In the genomic region with DNA sequence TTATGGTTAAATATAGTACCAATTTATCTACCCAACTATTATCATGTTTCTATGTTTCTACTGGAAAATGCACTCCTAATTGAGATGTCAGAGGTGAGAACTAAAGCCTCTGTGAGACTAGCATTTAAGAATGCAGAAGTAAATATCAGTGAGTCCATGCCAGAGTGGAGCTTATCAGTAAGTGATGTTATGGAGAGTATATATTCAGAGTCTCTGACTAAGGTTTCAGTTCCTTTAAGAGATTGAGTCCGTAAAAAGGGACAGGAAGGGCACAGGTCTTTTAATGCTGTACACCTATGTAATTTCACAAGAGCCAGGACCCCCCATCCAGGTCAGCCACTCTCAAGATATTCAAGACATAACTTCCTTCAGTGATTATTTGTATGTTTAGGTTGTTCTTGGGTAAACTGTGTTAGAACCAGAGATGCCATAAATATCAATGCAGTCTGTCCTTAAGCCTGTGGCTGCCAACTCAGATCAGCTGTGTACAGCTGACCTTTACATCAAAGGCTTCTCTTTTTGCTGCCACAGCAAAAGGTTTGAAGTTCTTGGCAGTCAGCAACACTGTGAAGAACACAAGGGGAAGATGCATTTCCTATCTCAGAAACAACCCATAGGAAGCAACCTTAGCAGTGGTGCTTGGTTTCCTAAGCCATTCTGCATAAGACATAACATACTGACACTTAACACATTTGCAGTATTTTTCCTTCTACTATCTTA, we compare ENCODE assay signal across 21 cellular contexts.
DNase-seq lines count a peak whose midpoint lies in the region; ATAC-seq, FAIRE-seq and TF ChIP-seq lines count a peak whose summit lies in the region.
"Had no signal": no experiment of that assay in that cellular context is flagged by ENCODE, and none has a peak within 500 bp of the region (broad histone marks: within the 10 kb centered on the region; RNA-seq: fewer than 3 reads in every experiment).

No MANE protein-coding gene starts in this region.

- DNase-seq in adipocyte (ENCODE audit: low read depth) (no peak), psoas muscle (no peak), occipital lobe (lab: John Stamatoyannopoulos, UW) (no peak), GM19239 (ENCODE audit: insufficient read length, low spot score) (no peak), GM13977 (ENCODE audit: low spot score) (no peak)
- no peak for DNase-seq in activated CD4-positive, alpha-beta T cell treated with anti-CD3 and anti-CD28 coated beads, Interleukin-2, amount 50 U/mL, for 4 hours
- DNase-seq: activated naive CD4-positive, alpha-beta T cell treated with anti-CD3 and anti-CD28 coated beads for 36 hours; colonic mucosa; GDM1; left cardiac atrium; NCI-H1048; NCI-H2081 treated with DMSO at 0.1 percent for 48 hours; NCI-H524; pancreas; small intestine; T-helper 9 cell; tibial artery had no signal

- H3K4me3 ChIP-seq in adipocyte (ENCODE audit: low read length) (peak overlapping the region; percentile 80), psoas muscle (peak overlapping the region; percentile 60)
- H3K4me3 ChIP-seq: colonic mucosa, pancreas, SJCRH30, tibial artery had no signal

- ATAC-seq in GM18867 (IDR thresholded peaks at IDR 0.05; ENCODE audit: unreplicated experiment) (peak; percentile 51), HG02938 (IDR thresholded peaks at IDR 0.05; ENCODE audit: unreplicated experiment) (peak; percentile 39), psoas muscle (peak; percentile 58 to 84 (median 66))

- TF ChIP-seq CTCF in psoas muscle (IDR thresholded peaks at IDR 0.05) (no peak), GM13977 (IDR thresholded peaks at IDR 0.05; ENCODE audit: extremely low read depth, insufficient read depth, missing control alignments) (no peak)

- H3K9me3 ChIP-seq in adipocyte (ENCODE audit: control insufficient read depth, low read length) (no peaks in the 10 kb centered on the region), psoas muscle (no peaks in the 10 kb centered on the region)
- H3K9me3 ChIP-seq: colonic mucosa, pancreas, SJCRH30, tibial artery had no signal

- H3K9ac ChIP-seq in adipocyte (ENCODE audit: low read length): peak overlapping the region; percentile 85

- FAIRE-seq in GM19239 (lab: Jason Lieb, UNC): no peak
- FAIRE-seq: endometrium, pancreas, small intestine had no signal

- H3K27me3 ChIP-seq in adipocyte (replicated peaks; ENCODE audit: control insufficient read depth, insufficient read depth, low read length) (no peaks in the 10 kb centered on the region), psoas muscle (ENCODE audit: insufficient read depth in 3 of 3, low read length in 2 of 3) (no peaks in the 10 kb centered on the region)
- H3K27me3 ChIP-seq: colonic mucosa, pancreas, SJCRH30, tibial artery had no signal

- in situ Hi-C loops in GM13977 (cut with MboI; ENCODE audit: low pct_unique_long_range_greater_than_20kb, low sequenced_read_pairs, unreplicated experiment): no loop called here

- H3K27ac ChIP-seq in psoas muscle: peak overlapping the region; percentile 81
- H3K27ac ChIP-seq: colonic mucosa, SJCRH30 had no signal

- H3K36me3 ChIP-seq in adipocyte (ENCODE audit: control insufficient read depth, insufficient read depth, low read length, severe bottlenecking): no peaks in the 10 kb centered on the region
- H3K36me3 ChIP-seq in psoas muscle (ENCODE audit: insufficient read depth in 1 of 2, low read depth in 1 of 2): no peaks in the 10 kb centered on the region
- H3K36me3 ChIP-seq: colonic mucosa, pancreas, SJCRH30, tibial artery had no signal

- intact Hi-C loops in psoas muscle (cut with DNase I): loop anchor here in 1 of 2 donors (10.0 kb wide), 1 partner anchor 113 kb away; no protein-coding TSS in a partner anchor

- WGBS in psoas muscle, 3 donors: 16 to 32% (median 32%) methylated on average over 1 of the region's 1 CpG

- H3K4me1 ChIP-seq in adipocyte (ENCODE audit: control insufficient read depth, insufficient read depth, low read length): peaks cover 51% of the 10 kb centered on the region
- H3K4me1 ChIP-seq in psoas muscle: peaks cover 28% of the 10 kb centered on the region
- H3K4me1 ChIP-seq: colonic mucosa, pancreas had no signal
